Comparison of ENCODE assay signal across 13 cellular contexts in the genomic region with DNA sequence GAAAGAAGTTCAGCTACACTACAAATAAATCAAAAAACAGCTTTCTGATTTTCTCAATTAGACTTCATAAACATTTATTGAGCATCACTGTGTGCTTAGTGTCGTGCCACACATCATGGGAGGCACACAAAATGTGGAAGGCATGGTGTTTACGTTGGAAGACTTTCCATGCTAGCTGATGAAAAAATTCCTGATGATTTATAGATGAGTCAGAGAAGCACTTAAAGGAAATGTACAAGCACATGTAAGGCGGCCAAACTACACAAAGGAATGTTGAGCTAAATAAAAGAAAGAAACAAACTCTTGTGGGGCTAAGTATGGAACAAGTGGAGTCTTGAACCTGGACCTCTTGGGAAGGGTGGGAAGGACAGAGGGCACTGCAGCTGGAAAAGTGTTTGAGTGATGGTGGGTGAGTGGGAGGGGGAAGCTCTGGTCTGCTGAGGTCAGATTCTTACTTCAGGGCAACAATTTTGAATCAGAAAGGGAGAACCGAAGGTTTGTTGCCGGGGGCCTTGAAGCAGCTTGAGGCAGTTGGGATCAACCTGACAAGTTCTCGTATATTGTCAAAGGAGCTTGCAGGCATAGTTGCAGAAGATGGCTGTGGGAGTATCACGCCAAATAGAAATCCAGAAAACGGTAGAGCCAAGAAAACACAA.
DNase-seq lines count a peak whose midpoint lies in the region; ATAC-seq and TF ChIP-seq lines count a peak whose summit lies in the region.
"Had no signal": no experiment of that assay in that cellular context is flagged by ENCODE, and none has a peak within 500 bp of the region (broad histone marks: within the 10 kb centered on the region; RNA-seq: fewer than 3 reads in every experiment).

No MANE protein-coding gene starts in this region.

- H2AFZ ChIP-seq in IMR-90 (replicated peaks; ENCODE audit: low read length, poor library complexity) = peak overlapping the region; percentile 38

- H3K18ac ChIP-seq in IMR-90 (ENCODE audit: low read depth, low read length) = no peak overlapping the region

- TF ChIP-seq RAD21 in IMR-90 (IDR thresholded peaks at IDR 0.05; ENCODE audit: low read length) = no peak

- no peak overlapping the region for H2BK5ac ChIP-seq in IMR-90 (ENCODE audit: low read depth, low read length, poor library complexity, severe bottlenecking)

- intact Hi-C loops in IMR-90 (cut with micrococcal nuclease) = no loop called here
- intact Hi-C loops in activated T-helper 1 cell treated with anti-CD3 and anti-CD28 coated beads, Interleukin-12 subunit alpha, Interleukin-12 subunit beta, Interleukin-2, Interleukin-4 antibody, amounts not matched to agents 30 ng/mL and 10 ng/mL and 1 ng/mL, durations not matched to agents 14 hours and 24 hours and 36 hours (cut with micrococcal nuclease) = no loop called here

- no peaks in the 10 kb centered on the region for H3K9me3 ChIP-seq in AG04450 (ENCODE audit: control insufficient read depth, insufficient read depth, low read length)
- H3K9me3 ChIP-seq in IMR-90 (ENCODE audit: control insufficient read depth, insufficient read depth, low read length) = no peaks in the 10 kb centered on the region
- H3K9me3 ChIP-seq: BLaER1, ovary had no signal

- no peak overlapping the region for H4K91ac ChIP-seq in IMR-90 (ENCODE audit: insufficient read depth, low read depth, low read length)

- no peaks in the 10 kb centered on the region for H3K36me3 Mint-ChIP-seq in activated T-helper 1 cell treated with anti-CD3 and anti-CD28 coated beads, Interleukin-12 subunit alpha, Interleukin-12 subunit beta, Interleukin-2, Interleukin-4 antibody, amounts not matched to agents 30 ng/mL and 10 ng/mL and 1 ng/mL, durations not matched to agents 14 hours and 24 hours and 36 hours (ENCODE audit: low read depth)
- H3K36me3 Mint-ChIP-seq: brain had no signal

- TF ChIP-seq CTCF in AG04450 (IDR thresholded peaks at IDR 0.05; ENCODE audit: low read depth, low read length) (no peak), IMR-90 (conservative IDR thresholded peaks at IDR 0.05; ENCODE audit: low read depth, low read length) (no peak)

- 0 out of 2 replicates have a peak overlapping the region, but pooled peaks have one; percentile 39 for H3K4me2 ChIP-seq in IMR-90 (ENCODE audit: low read depth, low read length)
- H3K4me2 ChIP-seq: BLaER1 had no signal

- no peak for TF ChIP-seq POLR2A in IMR-90 (IDR thresholded peaks at IDR 0.05; ENCODE audit: low read depth, low read length)

- H2BK20ac ChIP-seq in IMR-90 (ENCODE audit: low read depth, low read length) = no peak overlapping the region

- H3K9me1 ChIP-seq in IMR-90 (ENCODE audit: insufficient read depth, low read length) = no peaks in the 10 kb centered on the region

- peaks cover 21% of the 10 kb centered on the region for H3K4me1 Mint-ChIP-seq in activated T-helper 1 cell treated with anti-CD3 and anti-CD28 coated beads, Interleukin-12 subunit alpha, Interleukin-12 subunit beta, Interleukin-2, Interleukin-4 antibody, amounts not matched to agents 30 ng/mL and 10 ng/mL and 1 ng/mL, durations not matched to agents 14 hours and 24 hours and 36 hours (ENCODE audit: low read depth)

- H3K36me3 ChIP-seq in IMR-90 (ENCODE audit: control insufficient read depth, insufficient read depth, low read length) = no peaks in the 10 kb centered on the region
- H3K36me3 ChIP-seq: BLaER1, ovary had no signal

- H3K9me3 Mint-ChIP-seq in activated T-helper 1 cell treated with anti-CD3 and anti-CD28 coated beads, Interleukin-12 subunit alpha, Interleukin-12 subunit beta, Interleukin-2, Interleukin-4 antibody, amounts not matched to agents 30 ng/mL and 10 ng/mL and 1 ng/mL, durations not matched to agents 14 hours and 24 hours and 36 hours = peaks cover 3% of the 10 kb centered on the region

- no peak overlapping the region for H3K4me3 ChIP-seq in AG04450 (ENCODE audit: low read depth, low read length)
- no peak overlapping the region for H3K4me3 ChIP-seq in IMR-90 (ENCODE audit: insufficient read depth, low read depth, low read length)
- H3K4me3 ChIP-seq: BLaER1, ovary had no signal

- 40% methylated on average over 2 of the region's 8 CpGs; no CpG with 5 or more reads in 1 of the 2 experiments for WGBS in IMR-90 (ENCODE audit: extremely low coverage in 2 of 2, insufficient read length in 1 of 2), 2 experiments

- no peak overlapping the region for H3K56ac ChIP-seq in IMR-90 (ENCODE audit: extremely low read depth, insufficient read depth, low read length)

- DNase-seq in AG04450 (ENCODE audit: low read depth, low spot score) = peak; percentile 55
- DNase-seq in IMR-90 = peak; percentile 82
- peak; percentile 73 for DNase-seq in brain pericyte (ENCODE audit: low read depth, low spot score)
- peak; percentile 31 for DNase-seq in iPS-NIHi7 (ENCODE audit: extremely low spot score)
- DNase-seq in stimulated activated CD4-positive, alpha-beta T cell treated with anti-CD3 and anti-CD28 coated beads, Interleukin-4, amount 100 ng/mL, for 1 hour = no peak
- DNase-seq in hippocampal formation (lab: John Stamatoyannopoulos, UW) = no peak
- no peak for DNase-seq in putamen (ENCODE audit: low spot score)
- no peak for DNase-seq in activated T-helper 1 cell treated with anti-CD3 and anti-CD28 coated beads, Interleukin-12 subunit alpha, Interleukin-12 subunit beta, Interleukin-2, Interleukin-4 antibody, amounts not matched to agents 30 ng/mL and 10 ng/mL and 1 ng/mL, durations not matched to agents 14 hours and 24 hours and 36 hours (ENCODE audit: low spot score)
- DNase-seq: erythroblast; ovary; stimulated activated CD4-positive, alpha-beta T cell treated with anti-CD3 and anti-CD28 coated beads, Interleukin-4, amount 100 ng/mL, for 4 hours had no signal

- no peaks in the 10 kb centered on the region for H4K20me1 ChIP-seq in IMR-90 (ENCODE audit: insufficient read depth, low read length)
- H4K20me1 ChIP-seq: BLaER1 had no signal

- no TSS peak for BruUV-seq in IMR-90 (replicated peaks; lab: Mats Ljungman, UMichigan)

- H2AK9ac ChIP-seq in IMR-90 (replicated peaks; ENCODE audit: low read depth, low read length, poor library complexity) = no peak overlapping the region

- no peak overlapping the region for H4K8ac ChIP-seq in IMR-90 (ENCODE audit: low read depth in 2 of 2, low read length in 2 of 2)

- H3K14ac ChIP-seq in IMR-90 (replicated peaks; ENCODE audit: low read depth, low read length) = no peak overlapping the region

- ATAC-seq in IMR-90 (ENCODE audit: low read depth) = peak; percentile 77

- dilution Hi-C loops in IMR-90 (cut with HindIII; ENCODE audit: low sequenced_read_pairs, unreplicated experiment) = no loop called here

- CTCF ChIA-PET in AG04450 (lab: Charles Lee) (interaction anchor here (0.6 to 1.4 kb wide), 2 partner anchors 109 to 346 kb away, joined by 3 to 4 read pairs; no protein-coding TSS in a partner anchor), IMR-90 (lab: Yijun Ruan, JAX) (no interaction called here)

- H3K27me3 ChIP-seq in AG04450 (ENCODE audit: control insufficient read depth, insufficient read depth, low read length) (no peaks in the 10 kb centered on the region), IMR-90 (ENCODE audit: control insufficient read depth, insufficient read depth, low read length) (peaks cover 4% of the 10 kb centered on the region)
- H3K27me3 ChIP-seq: BLaER1, ovary had no signal

- no peak overlapping the region for H3K9ac ChIP-seq in IMR-90 (ENCODE audit: low read depth, low read length)
- H3K9ac ChIP-seq: BLaER1 had no signal

- POLR2A ChIA-PET in AG04450 (lab: Yijun Ruan, JAX) = interaction anchor here (0.7 kb wide), 1 partner anchor 325 kb away, joined by 10 read pairs; no protein-coding TSS in a partner anchor
- POLR2A ChIA-PET in IMR-90 (lab: Charles Lee; ENCODE audit: unreplicated experiment) = no interaction called here

- H2BK15ac ChIP-seq in IMR-90 (ENCODE audit: low read depth, low read length) = no peak overlapping the region

- H3K79me1 ChIP-seq in IMR-90 (ENCODE audit: low read depth in 1 of 2, low read length in 2 of 2) = no peaks in the 10 kb centered on the region

- no peak overlapping the region for H2AK5ac ChIP-seq in IMR-90 (ENCODE audit: low read depth, low read length)

- H3K23ac ChIP-seq in IMR-90 (ENCODE audit: low read depth, low read length) = no peak overlapping the region

- H2BK120ac ChIP-seq in IMR-90 (ENCODE audit: low read depth, low read length) = peak overlapping the region; percentile 47; the same call in 1 of the 2 replicates

- H4K5ac ChIP-seq in IMR-90 (ENCODE audit: low read depth, low read length) = no peak overlapping the region

- peaks cover 13% of the 10 kb centered on the region for H3K27me3 Mint-ChIP-seq in activated T-helper 1 cell treated with anti-CD3 and anti-CD28 coated beads, Interleukin-12 subunit alpha, Interleukin-12 subunit beta, Interleukin-2, Interleukin-4 antibody, amounts not matched to agents 30 ng/mL and 10 ng/mL and 1 ng/mL, durations not matched to agents 14 hours and 24 hours and 36 hours (ENCODE audit: insufficient read depth)

- in situ Hi-C loops in IMR-90 (cut with MboI; ENCODE audit: low sequenced_read_pairs) = no loop called here

- H3K27ac Mint-ChIP-seq in activated T-helper 1 cell treated with anti-CD3 and anti-CD28 coated beads, Interleukin-12 subunit alpha, Interleukin-12 subunit beta, Interleukin-2, Interleukin-4 antibody, amounts not matched to agents 30 ng/mL and 10 ng/mL and 1 ng/mL, durations not matched to agents 14 hours and 24 hours and 36 hours = no peak overlapping the region
- H3K27ac Mint-ChIP-seq: brain had no signal

- peaks cover 3% of the 10 kb centered on the region for H3K4me1 ChIP-seq in IMR-90 (ENCODE audit: control insufficient read depth, insufficient read depth, low read length)

- H3K27ac ChIP-seq in AG04450 (ENCODE audit: low read depth, low read length) (peak overlapping the region; percentile 58), IMR-90 (ENCODE audit: insufficient read depth, low read length) (peak overlapping the region; percentile 42; the same call in 1 of the 2 replicates)
- H3K27ac ChIP-seq: BLaER1, ovary had no signal

- no peak overlapping the region for H3K4me3 Mint-ChIP-seq in activated T-helper 1 cell treated with anti-CD3 and anti-CD28 coated beads, Interleukin-12 subunit alpha, Interleukin-12 subunit beta, Interleukin-2, Interleukin-4 antibody, amounts not matched to agents 30 ng/mL and 10 ng/mL and 1 ng/mL, durations not matched to agents 14 hours and 24 hours and 36 hours
- H3K4me3 Mint-ChIP-seq: brain had no signal

- 0 out of 2 replicates have a peak overlapping the region, but pooled peaks have one; percentile 65 for H3K4ac ChIP-seq in IMR-90 (ENCODE audit: low read depth, low read length)

TF ChIP-seq in IMR-90, 13 proteins besides CTCF, POLR2A, EP300 and RAD21 (continues in another document):
- TF ChIP-seq BHLHE40 (IDR thresholded peaks at IDR 0.05; ENCODE audit: low read depth, low read length) = no peak
- no peak for TF ChIP-seq MXI1 (IDR thresholded peaks at IDR 0.05; ENCODE audit: borderline replicate concordance, low read depth, low read length)
- TF ChIP-seq CHD1 (IDR thresholded peaks at IDR 0.05; ENCODE audit: low read depth, low read length) = no peak
- no peak for TF ChIP-seq SMC3 (IDR thresholded peaks at IDR 0.05; ENCODE audit: low read depth, low read length)
- no peak for TF ChIP-seq RCOR1 (IDR thresholded peaks at IDR 0.05; ENCODE audit: insufficient replicate concordance, low read length)
- TF ChIP-seq RFX5 (IDR thresholded peaks at IDR 0.05; ENCODE audit: low read depth, low read length) = no peak
- 0 out of 2 replicates have a peak, but pooled peaks have one; percentile 46 for TF ChIP-seq FOS (IDR thresholded peaks at IDR 0.05; ENCODE audit: low read depth, low read length)

Comparison
In these comparisons a context has a peak if more than half of its experiments do, and no peak if none do; other contexts are left out.
1. DNase-seq: peak in AG04450 (single experiment), IMR-90 (single experiment), brain pericyte (single experiment) and iPS-NIHi7 (single experiment); none in stimulated activated CD4-positive, alpha-beta T cell treated with anti-CD3 and anti-CD28 coated beads, Interleukin-4, amount 100 ng/mL, for 1 hour (single experiment), hippocampal formation (0 of 2), putamen (single experiment) and activated T-helper 1 cell treated with anti-CD3 and anti-CD28 coated beads, Interleukin-12 subunit alpha, Interleukin-12 subunit beta, Interleukin-2, Interleukin-4 antibody, amounts not matched to agents 30 ng/mL and 10 ng/mL and 1 ng/mL, durations not matched to agents 14 hours and 24 hours and 36 hours (single experiment).